ENCODE assay signal across 36 cellular contexts in genomic region chr2:234537929-234538328, GRCh38.
"Had no signal": no experiment of that assay in that cellular context is flagged by ENCODE, and none has a peak within 500 bp of the region (broad histone marks: within the 10 kb centered on the region; RNA-seq: fewer than 3 reads in every experiment).

No MANE protein-coding gene starts in this region.

- H3K27ac ChIP-seq: KMS-11 had no signal

- H3K4me2 ChIP-seq: KMS-11 had no signal

- H3K4me3 ChIP-seq: MG63 had no signal

- H3K9me3 ChIP-seq: MG63 had no signal

- DNase-seq: Karpas-422, Kasumi-1, MG63, MM.1S, MV-4-11, NCI-H1048, NCI-H1092, NCI-H1092 treated with DMSO at 0.1 percent for 48 hours, NCI-H1105, NCI-H1105 treated with DMSO at 0.1 percent for 48 hours, NCI-H1417, NCI-H1417 treated with DMSO at 0.1 percent for 48 hours, NCI-H1436, NCI-H1436 treated with DMSO at 0.1 percent for 48 hours, NCI-H146, NCI-H1694, NCI-H1694 treated with DMSO at 0.1 percent for 48 hours, NCI-H187, NCI-H187 treated with DMSO at 0.1 percent for 48 hours, NCI-H1930, NCI-H2029, NCI-H2029 treated with DMSO at 0.1 percent for 48 hours, NCI-H2081, NCI-H2081 treated with DMSO at 0.1 percent for 48 hours, NCI-H2107, NCI-H2171, NCI-H2171 treated with DMSO at 0.1 percent for 48 hours, NCI-H2227 treated with DMSO at 0.1 percent for 48 hours, NCI-H226, NCI-H345, NCI-H446, NCI-H446 treated with DMSO at 0.1 percent for 48 hours, NCI-H510A, NCI-H510A treated with DMSO at 0.1 percent for 48 hours, NCI-H524 had no signal

- H3K36me3 ChIP-seq: MG63 had no signal

- H3K9ac ChIP-seq: KMS-11 had no signal

- H3K27me3 ChIP-seq: MG63 had no signal
